Comparison of ENCODE assay signal across 7 cellular contexts in genomic region chr3:39665441-39665840, GRCh38.
"Had no signal": no experiment of that assay in that cellular context is flagged by ENCODE, and none has a peak within 500 bp of the region (broad histone marks: within the 10 kb centered on the region; RNA-seq: fewer than 3 reads in every experiment).

No MANE protein-coding gene starts in this region.

- H3K27ac ChIP-seq: HL-60 had no signal

- H3K36me3 Mint-ChIP-seq: IgD-negative memory B cell had no signal

- H3K4me1 Mint-ChIP-seq: GM23338, H9, IgD-negative memory B cell had no signal

- H3K4me3 ChIP-seq: GM23338 had no signal

- DNase-seq: H9, HCEC 1CT, KG1 had no signal

- H3K4me3 Mint-ChIP-seq: GM23338, H9, IgD-negative memory B cell had no signal

- H3K9me3 Mint-ChIP-seq: GM23338, H9, IgD-negative memory B cell had no signal

- ATAC-seq: GM23338, HepG2 had no signal

- H3K27ac Mint-ChIP-seq: GM23338, H9, IgD-negative memory B cell had no signal
